9 cellular contexts compared by ENCODE assay signal in the genomic region with DNA sequence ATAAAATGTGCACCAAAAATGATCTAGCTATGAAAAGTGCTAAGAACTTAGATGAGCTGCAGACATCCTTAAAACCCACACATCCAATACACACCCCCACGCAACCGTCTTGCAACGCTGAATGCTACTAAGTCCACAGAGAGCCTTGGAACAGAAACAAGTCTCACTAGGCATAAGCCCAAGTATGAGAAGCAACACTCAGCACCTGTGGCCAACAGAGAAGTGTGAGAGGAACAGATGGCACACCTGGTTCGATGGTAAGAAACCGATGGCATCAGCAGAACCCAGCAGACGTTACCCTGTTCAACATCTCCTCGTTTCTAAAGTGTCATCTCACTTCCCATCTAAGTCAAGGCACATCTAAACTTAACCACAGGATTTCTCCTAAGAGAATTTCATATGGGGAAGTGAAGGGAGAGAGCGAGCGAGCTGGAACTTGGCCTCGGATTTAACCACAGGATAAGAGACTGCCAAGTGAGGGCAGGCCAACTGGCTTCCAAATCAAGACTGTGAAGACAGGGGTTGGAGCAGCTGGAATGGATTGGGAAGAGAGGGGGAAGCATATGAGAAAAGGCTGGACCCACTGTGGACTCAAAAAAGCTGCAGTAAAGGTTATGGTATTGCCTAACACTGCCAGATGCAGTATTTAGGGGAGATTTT. TPM values are rescaled to one million over a fixed set of nuclear protein-coding genes. Genes with fewer than 3 reads are reported as not detected.
DNase-seq lines count a peak whose midpoint lies in the region; ATAC-seq and TF ChIP-seq lines count a peak whose summit lies in the region.
"Had no signal": no experiment of that assay in that cellular context is flagged by ENCODE, and none has a peak within 500 bp of the region (broad histone marks: within the 10 kb centered on the region; RNA-seq: fewer than 3 reads in every experiment).

No MANE protein-coding gene starts in this region.

- H3K36me3 Mint-ChIP-seq in HFFc6 (ENCODE audit: low read depth): peaks cover 37% of the 10 kb centered on the region

- H3K4me1 Mint-ChIP-seq in HFFc6 (ENCODE audit: low read depth): peaks cover 48% of the 10 kb centered on the region

- no peak for TF ChIP-seq CTCF in HFFc6 (IDR thresholded peaks at IDR 0.05)
- no peak for TF ChIP-seq CTCF in astrocyte of the spinal cord (IDR thresholded peaks at IDR 0.05; ENCODE audit: low read depth, low read length)

- no peak overlapping the region for H3K4me3 ChIP-seq in astrocyte of the spinal cord (ENCODE audit: low read depth, low read length)
- H3K4me3 ChIP-seq in stomach smooth muscle (ENCODE audit: low read length in 2 of 2): peak overlapping the region; percentile 4 to 24

- peak overlapping the region; percentile 56 for H3K27ac ChIP-seq in stomach smooth muscle (ENCODE audit: low read length)
- H3K27ac ChIP-seq: epithelial cell of prostate had no signal

- DNase-seq in HFFc6 (no peak), astrocyte of the spinal cord (ENCODE audit: low read depth, low spot score) (peak; percentile 69), inferior parietal cortex (ENCODE audit: extremely low spot score) (peak; percentile 49), NCI-H1436 treated with DMSO at 0.1 percent for 48 hours (lab: John Stamatoyannopoulos, UW) (no peak), SHP77 treated with DMSO at 0.1 percent for 48 hours (lab: John Stamatoyannopoulos, UW) (no peak)

- no peak overlapping the region for H3K4me3 Mint-ChIP-seq in HFFc6

- H3K4me1 ChIP-seq in stomach smooth muscle (ENCODE audit: control insufficient read depth, insufficient read depth, low read length): peaks cover 27% of the 10 kb centered on the region

- no peak for ATAC-seq in HG03378 (IDR thresholded peaks at IDR 0.05; ENCODE audit: unreplicated experiment)
- ATAC-seq in HG03108 (IDR thresholded peaks at IDR 0.05; ENCODE audit: unreplicated experiment): no peak

- no peak overlapping the region for H3K9ac ChIP-seq in stomach smooth muscle (ENCODE audit: low read length in 2 of 2)

- H3K9me3 ChIP-seq in stomach smooth muscle (ENCODE audit: control insufficient read depth in 2 of 2, low read length in 2 of 2): no peaks in the 10 kb centered on the region

- H3K36me3 ChIP-seq in stomach smooth muscle (ENCODE audit: control insufficient read depth in 2 of 2, insufficient read depth in 2 of 2, low read length in 2 of 2): peaks cover 30 to 34% of the 10 kb centered on the region in 2 donors

- no peaks in the 10 kb centered on the region for H3K9me3 Mint-ChIP-seq in HFFc6

- in situ Hi-C loops in astrocyte of the spinal cord (cut with HindIII; ENCODE audit: low sequenced_read_pairs): no loop called here

- H3K27ac Mint-ChIP-seq in HFFc6: peak overlapping the region; percentile 27; the same call in 1 of the 2 replicates

- H3K27me3 ChIP-seq in stomach smooth muscle (ENCODE audit: control insufficient read depth in 1 of 2, insufficient read depth in 2 of 2, low read length in 2 of 2): no peaks in the 10 kb centered on the region

- 0 out of 2 replicates have a peak, but pooled peaks cover 3% of the 10 kb centered on the region for H3K27me3 Mint-ChIP-seq in HFFc6 (ENCODE audit: insufficient read depth)

RNA-seq across cellular contexts. Expression of a gene that starts 41.0 kb away (rescaled TPM):
- total RNA-seq in HFFc6 (2021; fragmentation: NEBNext Ultra II Directional; extraction: Animal tissue kit (Norgen Biotek cat#: 25700)): 1 to 10 TPM in 5 of 6 experiments, under 1 TPM in 1; 0.59 to 2.3 (median 1.5) TPM

Comparison
In these comparisons a context has a peak if more than half of its experiments do, and no peak if none do; other contexts are left out.
1. DNase-seq: peak in astrocyte of the spinal cord (single experiment) and inferior parietal cortex (single experiment); none in HFFc6 (single experiment), NCI-H1436 treated with DMSO at 0.1 percent for 48 hours (single experiment) and SHP77 treated with DMSO at 0.1 percent for 48 hours (single experiment).